8 cellular contexts compared by ENCODE assay signal in the genomic region with DNA sequence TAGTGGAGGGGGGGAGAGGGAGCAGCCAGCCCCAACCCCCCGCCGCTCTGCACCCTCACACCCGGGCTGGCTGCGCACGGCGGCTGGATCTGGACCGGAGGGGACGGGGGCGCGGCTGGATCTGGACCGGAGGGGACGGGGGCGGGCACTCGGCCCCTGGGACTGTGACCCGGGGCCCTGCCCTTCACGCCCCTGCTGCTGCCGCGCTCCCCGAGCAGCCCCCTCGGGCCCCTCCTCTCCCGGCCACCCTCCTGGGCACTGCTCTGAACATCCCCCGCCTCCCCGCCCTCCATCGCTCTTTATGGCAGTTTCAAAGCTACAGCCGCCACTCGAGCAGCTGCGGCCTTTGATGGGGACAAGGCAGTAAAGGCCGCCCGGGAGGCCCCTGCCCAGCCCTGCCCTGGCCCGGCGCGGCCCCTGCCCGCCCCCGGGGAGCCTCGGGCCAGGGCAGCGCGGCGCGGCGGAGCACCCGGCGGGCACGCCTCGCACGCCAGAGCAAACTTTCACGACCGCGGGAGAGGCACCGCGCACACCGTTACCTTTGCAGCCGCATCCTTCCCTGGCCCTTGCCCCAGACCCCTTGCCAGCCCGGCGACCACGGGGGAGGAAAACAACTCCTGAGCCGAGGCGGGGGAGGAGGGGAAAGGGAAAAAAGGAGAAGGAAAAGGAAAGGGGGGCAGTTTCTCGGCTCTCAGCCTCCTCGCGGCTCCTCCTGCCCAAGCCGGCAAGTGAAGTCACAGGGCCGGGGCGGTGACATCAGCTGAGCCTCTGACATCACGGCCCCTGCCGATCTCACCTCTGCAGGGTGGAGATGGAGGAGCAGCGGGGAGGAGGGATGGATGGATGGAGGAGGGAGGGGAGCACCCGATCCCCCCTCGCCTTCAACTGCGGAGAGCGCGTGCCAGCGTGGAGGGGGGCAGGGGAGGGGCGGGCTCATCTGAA. TPM values are rescaled to one million over a fixed set of nuclear protein-coding genes. Genes with fewer than 3 reads are reported as not detected.
DNase-seq lines count a peak whose midpoint lies in the region; ATAC-seq and TF ChIP-seq lines count a peak whose summit lies in the region.

No MANE protein-coding gene starts in this region.

- DNase-seq in NCI-H2227 treated with DMSO at 0.1 percent for 48 hours (lab: John Stamatoyannopoulos, UW) (peak; percentile 52), hippocampal formation (lab: John Stamatoyannopoulos, UW) (peak; percentile 10 to 26), OCI-LY7 (ENCODE audit: low spot score) (no peak)
- DNase-seq in activated naive CD4-positive, alpha-beta T cell treated with anti-CD3 and anti-CD28 coated beads, Interleukin-2, amount 50 U/mL, for 16 hours: peak; percentile 59
- peak; percentile 33 for DNase-seq in stimulated activated CD4-positive, alpha-beta T cell treated with anti-CD3 and anti-CD28 coated beads, Interleukin-12 subunit alpha, Interleukin-12 subunit beta, amount 100 ng/mL, for 4 hours
- DNase-seq in NK-92 treated with Interleukin-12 subunit alpha and Interleukin-12 subunit beta, amount 100 ng/mL, for 24 hours (lab: John Stamatoyannopoulos, UW): no peak

- no peaks in the 10 kb centered on the region for H3K9me2 ChIP-seq in OCI-LY7 (ENCODE audit: insufficient read depth, low read length)

- no peak overlapping the region for H3K4me2 ChIP-seq in OCI-LY7 (ENCODE audit: low read length)

- no peaks in the 10 kb centered on the region for H3K36me3 ChIP-seq in OCI-LY7 (ENCODE audit: insufficient read depth, low read length)

- no peaks in the 10 kb centered on the region for H3K9me3 ChIP-seq in OCI-LY7 (ENCODE audit: low read length)

- POLR2A ChIA-PET in OCI-LY7 (lab: Charles Lee): no interaction called here

- no peak overlapping the region for H3K27ac ChIP-seq in OCI-LY7 (ENCODE audit: low read depth, low read length, poor library complexity, severe bottlenecking)

- H3K4me1 ChIP-seq in OCI-LY7 (ENCODE audit: insufficient read depth, low read length, poor library complexity, severe bottlenecking): peaks cover 43% of the 10 kb centered on the region

- TF ChIP-seq CTCF in OCI-LY7 (conservative IDR thresholded peaks at IDR 0.05; ENCODE audit: low read length): no peak

- H4K20me1 ChIP-seq in OCI-LY7 (ENCODE audit: insufficient read depth, low read length): no peaks in the 10 kb centered on the region

- ATAC-seq in HG03159 (IDR thresholded peaks at IDR 0.05; ENCODE audit: unreplicated experiment): no peak
- no peak for ATAC-seq in GM18873 (IDR thresholded peaks at IDR 0.05; ENCODE audit: low FRiP score, unreplicated experiment)

- intact Hi-C loops in OCI-LY7 (cut with micrococcal nuclease; ENCODE audit: unreplicated experiment): no loop called here

- BruUV-seq in OCI-LY7 (replicated peaks; lab: Mats Ljungman, UMichigan): no TSS peak

- H2AFZ ChIP-seq in OCI-LY7 (ENCODE audit: low read length): no peak overlapping the region

- H3K79me2 ChIP-seq in OCI-LY7 (ENCODE audit: insufficient read depth, low read depth, low read length): no peaks in the 10 kb centered on the region

- no peak overlapping the region for H3K4me3 ChIP-seq in OCI-LY7 (ENCODE audit: low read depth, low read length, poor library complexity, severe bottlenecking)

- CTCF ChIA-PET in OCI-LY7 (lab: Charles Lee; ENCODE audit: unreplicated experiment): no interaction called here

RNA-seq across cellular contexts. Expression of a gene that starts 13.1 kb away (rescaled TPM):
- 55.6 and 56.0 TPM in 2 replicates for total RNA-seq in OCI-LY7 (2014; rRNA removed; shearing (Covaris generic))
- total RNA-seq in OCI-LY7 (2022): 71.1 and 77.8 TPM in 2 replicates

Comparison
In these comparisons a context has a peak if more than half of its experiments do, and no peak if none do; other contexts are left out.
1. DNase-seq: peak in NCI-H2227 treated with DMSO at 0.1 percent for 48 hours (single experiment), activated naive CD4-positive, alpha-beta T cell treated with anti-CD3 and anti-CD28 coated beads, Interleukin-2, amount 50 U/mL, for 16 hours (single experiment), hippocampal formation (2 of 2) and stimulated activated CD4-positive, alpha-beta T cell treated with anti-CD3 and anti-CD28 coated beads, Interleukin-12 subunit alpha, Interleukin-12 subunit beta, amount 100 ng/mL, for 4 hours (single experiment); none in NK-92 treated with Interleukin-12 subunit alpha and Interleukin-12 subunit beta, amount 100 ng/mL, for 24 hours (single experiment) and OCI-LY7 (single experiment).